ENCODE assay signal across 11 cellular contexts in genomic region chr12:59636945-59637656, GRCh38. TPM values are rescaled to one million over a fixed set of nuclear protein-coding genes. Genes with fewer than 3 reads are reported as not detected.
A peak's percentile ranks its signal among the peaks of the same experiment; 100 is the strongest.
DNase-seq lines count a peak whose midpoint lies in the region; ATAC-seq and TF ChIP-seq lines count a peak whose summit lies in the region.
"Had no signal": no experiment of that assay in that cellular context is flagged by ENCODE, and none has a peak within 500 bp of the region (broad histone marks: within the 10 kb centered on the region; RNA-seq: fewer than 3 reads in every experiment).

No MANE protein-coding gene starts in this region.

- H4K20me1 ChIP-seq in OCI-LY3 (ENCODE audit: insufficient read depth, low read length) (no peaks in the 10 kb centered on the region), OCI-LY7 (ENCODE audit: insufficient read depth, low read length) (no peaks in the 10 kb centered on the region), H9 (ENCODE audit: control insufficient read depth, insufficient read depth, insufficient read length) (no peaks in the 10 kb centered on the region)

- H3K79me1 ChIP-seq in H9 (ENCODE audit: insufficient read depth, low read depth, low read length, poor library complexity, severe bottlenecking), result no peaks in the 10 kb centered on the region

- no peak overlapping the region for H2AK5ac ChIP-seq in H9 (ENCODE audit: insufficient read length, low read length)

- no peak overlapping the region for H4K5ac ChIP-seq in H9 (ENCODE audit: insufficient read length, low read depth, low read length)

- no peak overlapping the region for H3K27ac ChIP-seq in CD4-positive, alpha-beta memory T cell (ENCODE audit: low read depth, low read length)
- H3K27ac ChIP-seq in OCI-LY3 (ENCODE audit: low read length) (peak overlapping the region; percentile 82), OCI-LY7 (ENCODE audit: low read depth, low read length, poor library complexity, severe bottlenecking) (no peak overlapping the region), H9 (ENCODE audit: insufficient read length, low read depth, low read length) (no peak overlapping the region)

- H3K4me1 ChIP-seq in CD4-positive, alpha-beta memory T cell (ENCODE audit: insufficient read depth, low read length), result peaks cover 27% of the 10 kb centered on the region
- H3K4me1 ChIP-seq in OCI-LY3 (ENCODE audit: low read length), result peaks cover 37% of the 10 kb centered on the region
- H3K4me1 ChIP-seq in OCI-LY7 (ENCODE audit: insufficient read depth, low read length, poor library complexity, severe bottlenecking), result no peaks in the 10 kb centered on the region
- H3K4me1 ChIP-seq in H9 (ENCODE audit: insufficient read depth, low read length), result peaks cover 2% of the 10 kb centered on the region; the same call in 1 of the 2 replicates

- H2BK12ac ChIP-seq in H9 (ENCODE audit: insufficient read length, low read depth, low read length), result no peak overlapping the region

- H2BK5ac ChIP-seq in H9 (ENCODE audit: insufficient read length, low read length), result no peak overlapping the region

- CTCF ChIA-PET in CD4-positive, alpha-beta memory T cell (lab: Charles Lee; ENCODE audit: partially characterized antibody), result no interaction called here
- CTCF ChIA-PET in OCI-LY7 (lab: Charles Lee; ENCODE audit: unreplicated experiment), result no interaction called here

- H3T11ph ChIP-seq in H9 (ENCODE audit: low read length), result no peak overlapping the region

- H3K9me2 ChIP-seq in OCI-LY7 (ENCODE audit: insufficient read depth, low read length), result no peaks in the 10 kb centered on the region

- POLR2A ChIA-PET in CD4-positive, alpha-beta memory T cell (lab: Charles Lee; ENCODE audit: partially characterized antibody), result no interaction called here
- POLR2A ChIA-PET in OCI-LY7 (lab: Charles Lee), result interaction anchor here (1.5 kb wide), 1 partner anchor 56 kb away, joined by 3 read pairs; no protein-coding TSS in a partner anchor

- peak overlapping the region; percentile 38 for H3K9ac ChIP-seq in OCI-LY3 (ENCODE audit: low read length)
- H3K9ac ChIP-seq in H9 (ENCODE audit: extremely low read depth, insufficient read length, low read length), result no peak overlapping the region

- no peak overlapping the region for H3K56ac ChIP-seq in H9 (ENCODE audit: insufficient read length, low read depth, low read length)

- BruUV-seq in OCI-LY7 (replicated peaks; lab: Mats Ljungman, UMichigan), result no TSS peak

- peak; percentile 48 for ATAC-seq in GM18873 (IDR thresholded peaks at IDR 0.05; ENCODE audit: low FRiP score, unreplicated experiment)
- peak; percentile 69 for ATAC-seq in HG02588 (IDR thresholded peaks at IDR 0.05; ENCODE audit: unreplicated experiment)

- no peaks in the 10 kb centered on the region for H3K23me2 ChIP-seq in H9 (ENCODE audit: insufficient read length, low read depth, low read length, poor library complexity, severe bottlenecking)

- peaks cover 33 to 48% (median 38%) of the 10 kb centered on the region in 4 donors for H3K4me1 Mint-ChIP-seq in CD4-positive, alpha-beta memory T cell
- H3K4me1 Mint-ChIP-seq in H9, result peaks cover 14 to 17% of the 10 kb centered on the region in 2 experiments

- H3K4me2 ChIP-seq in OCI-LY3 (ENCODE audit: low read length) (peak overlapping the region; percentile 60), OCI-LY7 (ENCODE audit: low read length) (no peak overlapping the region), H9 (ENCODE audit: insufficient read depth, insufficient read length, low read length) (no peak overlapping the region)

- H4K8ac ChIP-seq in H9 (replicated peaks; ENCODE audit: insufficient read length, low read depth, low read length), result no peak overlapping the region

- no peak for DNase-seq in CD4-positive, alpha-beta memory T cell
- no peak for DNase-seq in kidney tubule cell (ENCODE audit: low spot score)
- DNase-seq in stimulated activated naive CD4-positive, alpha-beta T cell treated with Interleukin-2 at 50 U/mL for 16 hours (lab: John Stamatoyannopoulos, UW), result no peak
- DNase-seq in OCI-LY7 (ENCODE audit: low spot score), result no peak
- no peak for DNase-seq in H9
- DNase-seq: EL; stimulated activated CD4-positive, alpha-beta T cell treated with anti-CD3 and anti-CD28 coated beads, Interleukin-4, amount 100 ng/mL, for 1 hour had no signal

- H3K36me3 ChIP-seq in CD4-positive, alpha-beta memory T cell (ENCODE audit: insufficient read depth, low read length), result no peaks in the 10 kb centered on the region
- peaks cover 7% of the 10 kb centered on the region for H3K36me3 ChIP-seq in OCI-LY3 (replicated peaks; ENCODE audit: low read depth, low read length)
- peaks cover 9% of the 10 kb centered on the region for H3K36me3 ChIP-seq in OCI-LY7 (ENCODE audit: insufficient read depth, low read length)

- H3K4me3 Mint-ChIP-seq in CD4-positive, alpha-beta memory T cell, result peak overlapping the region in 1 of 8 donors; percentile 65
- H3K4me3 Mint-ChIP-seq in H9, result no peak overlapping the region
- H3K4me3 Mint-ChIP-seq: mesothelial cell of epicardium had no signal

- intact Hi-C loops in CD4-positive, alpha-beta memory T cell (cut with micrococcal nuclease), result no loop called here
- intact Hi-C loops in OCI-LY7 (cut with micrococcal nuclease; ENCODE audit: unreplicated experiment), result no loop called here

- H3K36me3 Mint-ChIP-seq in CD4-positive, alpha-beta memory T cell, result peaks cover 2 to 16% of the 10 kb centered on the region in 2 donors
- no peaks in the 10 kb centered on the region for H3K36me3 Mint-ChIP-seq in H9 (ENCODE audit: insufficient read depth in 1 of 3, low read depth in 3 of 3)
- H3K36me3 Mint-ChIP-seq: mesothelial cell of epicardium had no signal

- H3K9me3 ChIP-seq in CD4-positive, alpha-beta memory T cell (ENCODE audit: control insufficient read depth in 1 of 2, low read length in 2 of 2), result no peaks in the 10 kb centered on the region
- no peaks in the 10 kb centered on the region for H3K9me3 ChIP-seq in OCI-LY3 (ENCODE audit: insufficient read depth, low read length)
- peaks cover 6% of the 10 kb centered on the region; the same call in 1 of the 2 replicates for H3K9me3 ChIP-seq in OCI-LY7 (ENCODE audit: low read length)
- no peaks in the 10 kb centered on the region for H3K9me3 ChIP-seq in H9 (ENCODE audit: control insufficient read depth, low read depth, low read length)

- no peaks in the 10 kb centered on the region for H3K27me3 ChIP-seq in CD4-positive, alpha-beta memory T cell (ENCODE audit: insufficient read depth, low read length)
- H3K27me3 ChIP-seq in OCI-LY3 (ENCODE audit: low read depth, low read length) (no peaks in the 10 kb centered on the region), H9 (ENCODE audit: insufficient read depth, low read length) (no peaks in the 10 kb centered on the region)

- no peak overlapping the region for H3K4ac ChIP-seq in H9 (ENCODE audit: low read depth, low read length)

- no peaks in the 10 kb centered on the region for H3K9me3 Mint-ChIP-seq in CD4-positive, alpha-beta memory T cell
- no peaks in the 10 kb centered on the region for H3K9me3 Mint-ChIP-seq in H9
- H3K9me3 Mint-ChIP-seq: mesothelial cell of epicardium had no signal

- H2BK120ac ChIP-seq in H9 (ENCODE audit: low read depth, low read length, poor library complexity, severe bottlenecking), result no peak overlapping the region

- H3K79me2 ChIP-seq in OCI-LY3 (ENCODE audit: low read length), result peaks cover 29% of the 10 kb centered on the region
- H3K79me2 ChIP-seq in OCI-LY7 (ENCODE audit: insufficient read depth, low read depth, low read length), result peaks cover 41% of the 10 kb centered on the region
- H3K79me2 ChIP-seq in H9 (ENCODE audit: insufficient read depth, low read length), result no peaks in the 10 kb centered on the region

- no peak overlapping the region for H3K18ac ChIP-seq in H9 (ENCODE audit: insufficient read length, low read depth, low read length)

- TF ChIP-seq CTCF in OCI-LY3 (IDR thresholded peaks at IDR 0.05; ENCODE audit: low read depth, low read length), result no peak
- TF ChIP-seq CTCF in OCI-LY7 (conservative IDR thresholded peaks at IDR 0.05; ENCODE audit: low read length), result no peak
- no peak for TF ChIP-seq CTCF in H9 (conservative IDR thresholded peaks at IDR 0.05)

- no peak overlapping the region for H3K4me3 ChIP-seq in CD4-positive, alpha-beta memory T cell (ENCODE audit: low read length in 2 of 2)
- peak overlapping the region; percentile 47 for H3K4me3 ChIP-seq in OCI-LY3 (ENCODE audit: low read length)
- H3K4me3 ChIP-seq in OCI-LY7 (ENCODE audit: low read depth, low read length, poor library complexity, severe bottlenecking), result no peak overlapping the region

- no peak overlapping the region for H2BK15ac ChIP-seq in H9 (ENCODE audit: low read depth, low read length)

- H3K14ac ChIP-seq in H9 (ENCODE audit: insufficient read depth, low read length), result no peak overlapping the region

- H3K27ac Mint-ChIP-seq in CD4-positive, alpha-beta memory T cell, result peak overlapping the region in 6 of 7 donors; percentile 10 to 65 (median 24)
- peak overlapping the region in 1 of 3 experiments; percentile 44; a peak in 3 of 7 replicates for H3K27ac Mint-ChIP-seq in H9

- H2AFZ ChIP-seq in OCI-LY3 (ENCODE audit: low read depth, low read length) (no peak overlapping the region), OCI-LY7 (ENCODE audit: low read length) (no peak overlapping the region), H9 (ENCODE audit: low read length) (no peak overlapping the region)

- no peak overlapping the region for H4K91ac ChIP-seq in H9 (ENCODE audit: insufficient read length, low read depth, low read length)

- H3K27me3 Mint-ChIP-seq in CD4-positive, alpha-beta memory T cell, result no peaks in the 10 kb centered on the region
- H3K27me3 Mint-ChIP-seq in H9 (ENCODE audit: low read depth), result no peaks in the 10 kb centered on the region

- H3K23ac ChIP-seq in H9 (ENCODE audit: insufficient read length, low read depth, low read length), result no peak overlapping the region

- H2BK20ac ChIP-seq in H9 (ENCODE audit: low read depth, low read length, poor library complexity, severe bottlenecking), result no peak overlapping the region

- WGBS in H9 (ENCODE audit: extremely low coverage, insufficient read length, low lambda C conversion rate), result no CpG with 5 or more reads among the region's 3 CpGs

RNA-seq across cellular contexts. Expression of gene SLC16A7, which starts 41.3 kb away (rescaled TPM):
- 10 to 100 TPM; 52.8 to 52.9 TPM for total RNA-seq in CD4-positive, alpha-beta memory T cell
- polyA plus RNA-seq in CD4-positive, alpha-beta memory T cell, result 10 to 100 TPM; 20.3 to 22.5 TPM
- total RNA-seq in OCI-LY7 (2014; rRNA removed; shearing (Covaris generic)), result 26.9 and 34.1 TPM in 2 replicates
- total RNA-seq in OCI-LY7 (2022) (30.7 and 32.3 TPM in 2 replicates), H9 (2021) (2.2 and 2.5 TPM in 2 replicates)
